8 cellular contexts compared by ENCODE assay signal in genomic region chr9:6680797-6681146, GRCh38. TPM values are rescaled to one million over a fixed set of nuclear protein-coding genes. Genes with fewer than 3 reads are reported as not detected.
DNase-seq lines count a peak whose midpoint lies in the region; ATAC-seq lines count a peak whose summit lies in the region.

No MANE protein-coding gene starts in this region.

- ATAC-seq in GM21619 (IDR thresholded peaks at IDR 0.05; ENCODE audit: unreplicated experiment): peak; percentile 23
- ATAC-seq in activated CD4-positive, CD25-positive, alpha-beta regulatory T cell treated with anti-CD3 and anti-CD28 coated beads, Interleukin-2, amount 50 U/mL, for 24 hours: peak; percentile 50 to 58
- peak; percentile 65 for ATAC-seq in stimulated activated effector memory CD8-positive, alpha-beta T cell treated with anti-CD3 and anti-CD28 coated beads, Interleukin-12 subunit alpha, Interleukin-12 subunit beta, amount 100 ng/mL, for 72 hours

- DNase-seq in GM03348 (ENCODE audit: low spot score) (peak; percentile 56), KG1 (lab: John Stamatoyannopoulos, UW) (peak; percentile 76), mesenteric fat pad (ENCODE audit: low spot score) (no peak)
- peak in 2 of 3 donors; percentile 58 to 63 for DNase-seq in effector memory CD4-positive, alpha-beta T cell
- DNase-seq in stimulated activated effector memory CD8-positive, alpha-beta T cell treated with anti-CD3 and anti-CD28 coated beads, Interleukin-12 subunit alpha, Interleukin-12 subunit beta, amount 100 ng/mL, for 72 hours (ENCODE audit: low spot score in 2 of 2): no peak

- peaks cover 20% of the 10 kb centered on the region for H3K36me3 Mint-ChIP-seq in stimulated activated effector memory CD8-positive, alpha-beta T cell treated with anti-CD3 and anti-CD28 coated beads, Interleukin-12 subunit alpha, Interleukin-12 subunit beta, amount 100 ng/mL, for 72 hours

- H3K4me1 ChIP-seq in effector memory CD4-positive, alpha-beta T cell (ENCODE audit: control insufficient read depth, insufficient read depth, low read length, poor library complexity, severe bottlenecking): peaks cover 9% of the 10 kb centered on the region
- H3K4me1 ChIP-seq in mesodermal cell (ENCODE audit: control insufficient read depth, insufficient read depth, low read length, poor library complexity, severe bottlenecking): no peaks in the 10 kb centered on the region

- no peaks in the 10 kb centered on the region for H3K9me3 ChIP-seq in effector memory CD4-positive, alpha-beta T cell (ENCODE audit: control insufficient read depth, low read length)
- H3K9me3 ChIP-seq in mesodermal cell (ENCODE audit: control insufficient read depth, low read length): no peaks in the 10 kb centered on the region

- peak overlapping the region; percentile 99 for H3K27ac Mint-ChIP-seq in stimulated activated effector memory CD8-positive, alpha-beta T cell treated with anti-CD3 and anti-CD28 coated beads, Interleukin-12 subunit alpha, Interleukin-12 subunit beta, amount 100 ng/mL, for 72 hours

- no peaks in the 10 kb centered on the region for H3K27me3 ChIP-seq in effector memory CD4-positive, alpha-beta T cell (replicated peaks; ENCODE audit: control insufficient read depth, insufficient read depth, low read length, poor library complexity, severe bottlenecking)

- peak overlapping the region; percentile 86 for H3K27ac ChIP-seq in effector memory CD4-positive, alpha-beta T cell (ENCODE audit: insufficient read depth, low read length, poor library complexity, severe bottlenecking)
- peak overlapping the region; percentile 98 for H3K27ac ChIP-seq in mesodermal cell (ENCODE audit: low read depth, low read length, severe bottlenecking)

- H3K9me3 Mint-ChIP-seq in stimulated activated effector memory CD8-positive, alpha-beta T cell treated with anti-CD3 and anti-CD28 coated beads, Interleukin-12 subunit alpha, Interleukin-12 subunit beta, amount 100 ng/mL, for 72 hours: no peaks in the 10 kb centered on the region

- peak overlapping the region; percentile 91 for H3K4me3 Mint-ChIP-seq in stimulated activated effector memory CD8-positive, alpha-beta T cell treated with anti-CD3 and anti-CD28 coated beads, Interleukin-12 subunit alpha, Interleukin-12 subunit beta, amount 100 ng/mL, for 72 hours

- WGBS in mesodermal cell (ENCODE audit: insufficient coverage in 2 of 2), 2 experiments: 4 to 6% methylated on average over 5 to 25 of the region's 26 CpGs

- H3K4me3 ChIP-seq in effector memory CD4-positive, alpha-beta T cell (ENCODE audit: insufficient read depth, low read depth, low read length, poor library complexity, severe bottlenecking): peak overlapping the region; percentile 62
- peak overlapping the region; percentile 66 for H3K4me3 ChIP-seq in mesodermal cell (ENCODE audit: extremely low read depth, insufficient read depth, low read length, poor library complexity, severe bottlenecking)

- no peaks in the 10 kb centered on the region for H3K36me3 ChIP-seq in effector memory CD4-positive, alpha-beta T cell (ENCODE audit: control insufficient read depth, insufficient read depth, low read length)
- no peaks in the 10 kb centered on the region for H3K36me3 ChIP-seq in mesodermal cell (ENCODE audit: control insufficient read depth, insufficient read depth, low read length)

- H3K4me1 Mint-ChIP-seq in stimulated activated effector memory CD8-positive, alpha-beta T cell treated with anti-CD3 and anti-CD28 coated beads, Interleukin-12 subunit alpha, Interleukin-12 subunit beta, amount 100 ng/mL, for 72 hours: peaks cover 20% of the 10 kb centered on the region

RNA-seq across cellular contexts. Expression of gene GLDC, which starts 35.2 kb away (rescaled TPM):
- polyA plus RNA-seq in mesodermal cell (2013, experiment 1 of 2): 4.5 TPM
- polyA plus RNA-seq in mesodermal cell (2013, experiment 2 of 2): 2.8 TPM
- total RNA-seq in mesenteric fat pad: 0.19 TPM

Comparison
In these comparisons a context has a peak if more than half of its experiments do, and no peak if none do; other contexts are left out.
1. DNase-seq: peak in GM03348 (single experiment), KG1 (single experiment) and effector memory CD4-positive, alpha-beta T cell (2 of 3); none in stimulated activated effector memory CD8-positive, alpha-beta T cell treated with anti-CD3 and anti-CD28 coated beads, Interleukin-12 subunit alpha, Interleukin-12 subunit beta, amount 100 ng/mL, for 72 hours (0 of 2) and mesenteric fat pad (single experiment).
2. Peak in every context shown above with its lines, with median percentiles within 50 percentile points of each other: ATAC-seq.